In genomic region chr5:96967400-96967799, GRCh38 we compare ENCODE assay signal across 19 cellular contexts. TPM values are rescaled to one million over a fixed set of nuclear protein-coding genes. Genes with fewer than 3 reads are reported as not detected.
DNase-seq lines count a peak whose midpoint lies in the region; ATAC-seq and TF ChIP-seq lines count a peak whose summit lies in the region.
"Had no signal": no experiment of that assay in that cellular context is flagged by ENCODE, and none has a peak within 500 bp of the region (broad histone marks: within the 10 kb centered on the region; RNA-seq: fewer than 3 reads in every experiment).

No MANE protein-coding gene starts in this region.

- peaks cover 20% of the 10 kb centered on the region for H3K4me1 ChIP-seq in effector memory CD4-positive, alpha-beta T cell (ENCODE audit: control insufficient read depth, insufficient read depth, low read length, poor library complexity, severe bottlenecking)

- H3K27ac ChIP-seq in SK-N-MC, result peak overlapping the region; percentile 80; the same call in 1 of the 2 replicates
- H3K27ac ChIP-seq in effector memory CD4-positive, alpha-beta T cell (ENCODE audit: insufficient read depth, low read length, poor library complexity, severe bottlenecking), result no peak overlapping the region
- H3K27ac ChIP-seq: neutrophil had no signal

- no peaks in the 10 kb centered on the region for H3K9me3 ChIP-seq in SK-N-MC (ENCODE audit: low read depth, low read length)
- no peaks in the 10 kb centered on the region for H3K9me3 ChIP-seq in effector memory CD4-positive, alpha-beta T cell (ENCODE audit: control insufficient read depth, low read length)
- H3K9me3 ChIP-seq: HAP-1, neutrophil, upper lobe of left lung had no signal

- no peaks in the 10 kb centered on the region for H3K27me3 ChIP-seq in effector memory CD4-positive, alpha-beta T cell (replicated peaks; ENCODE audit: control insufficient read depth, insufficient read depth, low read length, poor library complexity, severe bottlenecking)
- H3K27me3 ChIP-seq: neutrophil, upper lobe of left lung had no signal

- TF ChIP-seq CTCF in mesothelial cell of epicardium (IDR thresholded peaks at IDR 0.05; ENCODE audit: unreplicated experiment), result no peak

- peaks cover 11% of the 10 kb centered on the region for H3K36me3 Mint-ChIP-seq in stimulated activated naive CD8-positive, alpha-beta T cell treated with anti-CD3 and anti-CD28 coated beads, Interleukin-15, Interleukin-2, amounts not matched to agents 100 ng/mL and 50 ng/mL, for 24 hours (ENCODE audit: low read depth)
- no peaks in the 10 kb centered on the region for H3K36me3 Mint-ChIP-seq in mesothelial cell of epicardium

- peaks cover 92% of the 10 kb centered on the region for H3K4me1 Mint-ChIP-seq in stimulated activated naive CD8-positive, alpha-beta T cell treated with anti-CD3 and anti-CD28 coated beads, Interleukin-15, Interleukin-2, amounts not matched to agents 100 ng/mL and 50 ng/mL, for 24 hours (ENCODE audit: low read depth)
- peaks cover 93% of the 10 kb centered on the region for H3K4me1 Mint-ChIP-seq in stimulated activated naive CD8-positive, alpha-beta T cell treated with anti-CD3 and anti-CD28 coated beads, Interleukin-15, amount 100 ng/mL, for 72 hours
- peaks cover 40% of the 10 kb centered on the region for H3K4me1 Mint-ChIP-seq in mesothelial cell of epicardium

- H3K36me3 ChIP-seq in SK-N-MC (ENCODE audit: insufficient read depth, low read length), result no peaks in the 10 kb centered on the region
- no peaks in the 10 kb centered on the region for H3K36me3 ChIP-seq in effector memory CD4-positive, alpha-beta T cell (ENCODE audit: control insufficient read depth, insufficient read depth, low read length)
- H3K36me3 ChIP-seq: HAP-1, neutrophil, upper lobe of left lung had no signal

- ATAC-seq in stimulated activated naive CD8-positive, alpha-beta T cell treated with anti-CD3 and anti-CD28 coated beads, Interleukin-15, amount 100 ng/mL, for 72 hours, result no peak

- H3K9me3 Mint-ChIP-seq in stimulated activated naive CD8-positive, alpha-beta T cell treated with anti-CD3 and anti-CD28 coated beads, Interleukin-15, Interleukin-2, amounts not matched to agents 100 ng/mL and 50 ng/mL, for 24 hours, result no peaks in the 10 kb centered on the region
- no peaks in the 10 kb centered on the region for H3K9me3 Mint-ChIP-seq in stimulated activated naive CD8-positive, alpha-beta T cell treated with anti-CD3 and anti-CD28 coated beads, Interleukin-15, amount 100 ng/mL, for 72 hours
- H3K9me3 Mint-ChIP-seq in mesothelial cell of epicardium, result no peaks in the 10 kb centered on the region

- no peak overlapping the region for H3K4me3 ChIP-seq in SK-N-MC
- no peak overlapping the region for H3K4me3 ChIP-seq in effector memory CD4-positive, alpha-beta T cell (ENCODE audit: insufficient read depth, low read depth, low read length, poor library complexity, severe bottlenecking)
- H3K4me3 ChIP-seq: HAP-1, upper lobe of left lung had no signal

- H3K27me3 Mint-ChIP-seq in stimulated activated naive CD8-positive, alpha-beta T cell treated with anti-CD3 and anti-CD28 coated beads, Interleukin-15, Interleukin-2, amounts not matched to agents 100 ng/mL and 50 ng/mL, for 24 hours, result no peaks in the 10 kb centered on the region
- no peaks in the 10 kb centered on the region for H3K27me3 Mint-ChIP-seq in stimulated activated naive CD8-positive, alpha-beta T cell treated with anti-CD3 and anti-CD28 coated beads, Interleukin-15, amount 100 ng/mL, for 72 hours
- no peaks in the 10 kb centered on the region for H3K27me3 Mint-ChIP-seq in mesothelial cell of epicardium (ENCODE audit: low read depth)

- H3K27ac Mint-ChIP-seq in stimulated activated naive CD8-positive, alpha-beta T cell treated with anti-CD3 and anti-CD28 coated beads, Interleukin-15, Interleukin-2, amounts not matched to agents 100 ng/mL and 50 ng/mL, for 24 hours, result peak overlapping the region; percentile 50
- no peak overlapping the region for H3K27ac Mint-ChIP-seq in stimulated activated naive CD8-positive, alpha-beta T cell treated with anti-CD3 and anti-CD28 coated beads, Interleukin-15, amount 100 ng/mL, for 72 hours
- peak overlapping the region; percentile 82 for H3K27ac Mint-ChIP-seq in mesothelial cell of epicardium

- DNase-seq in stimulated activated naive CD8-positive, alpha-beta T cell treated with anti-CD3 and anti-CD28 coated beads, Interleukin-15, amount 100 ng/mL, for 72 hours, result no peak
- DNase-seq in SK-N-MC (ENCODE audit: low read depth, low spot score) (no peak), mesothelial cell of epicardium (ENCODE audit: low spot score in 2 of 2, unreplicated experiment in 2 of 2) (no peak), DMS53 treated with DMSO at 0.1 percent for 48 hours (lab: John Stamatoyannopoulos, UW; ENCODE audit: unreplicated experiment) (no peak)
- no peak for DNase-seq in stimulated activated CD4-positive, alpha-beta T cell treated with anti-CD3 and anti-CD28 coated beads, Interleukin-2, amount 100 ng/mL, for 48 hours
- no peak for DNase-seq in effector memory CD4-positive, alpha-beta T cell
- DNase-seq: activated naive CD4-positive, alpha-beta T cell; anterior cingulate cortex; hypothalamus; left cardiac atrium; NCI-H2029 treated with DMSO at 0.1 percent for 48 hours; SHP77 treated with DMSO at 0.1 percent for 48 hours; stimulated activated CD4-positive, alpha-beta T cell treated with anti-CD3 and anti-CD28 coated beads, Interleukin-15, amount 100 ng/mL, for 24 hours; stimulated activated naive CD4-positive, alpha-beta T cell treated with Interleukin-2 at 50 U/mL for 16 hours; T-helper 9 cell; upper lobe of left lung had no signal

- no peak overlapping the region for H3K4me3 Mint-ChIP-seq in stimulated activated naive CD8-positive, alpha-beta T cell treated with anti-CD3 and anti-CD28 coated beads, Interleukin-15, Interleukin-2, amounts not matched to agents 100 ng/mL and 50 ng/mL, for 24 hours
- no peak overlapping the region for H3K4me3 Mint-ChIP-seq in stimulated activated naive CD8-positive, alpha-beta T cell treated with anti-CD3 and anti-CD28 coated beads, Interleukin-15, amount 100 ng/mL, for 72 hours
- H3K4me3 Mint-ChIP-seq in mesothelial cell of epicardium, result no peak overlapping the region

- H3K9ac ChIP-seq in SK-N-MC (ENCODE audit: insufficient read length), result no peak overlapping the region

RNA-seq across cellular contexts. Expression of gene LNPEP, which starts 31.5 kb away (rescaled TPM):
- 35.4 to 37.3 TPM (median 35.6 TPM) in 3 replicates for total RNA-seq in mesothelial cell of epicardium

Comparison
In these comparisons a context has a peak if more than half of its experiments do, and no peak if none do; other contexts are left out.
1. H3K27ac Mint-ChIP-seq: peak in stimulated activated naive CD8-positive, alpha-beta T cell treated with anti-CD3 and anti-CD28 coated beads, Interleukin-15, Interleukin-2, amounts not matched to agents 100 ng/mL and 50 ng/mL, for 24 hours (single experiment) and mesothelial cell of epicardium (single experiment); none in stimulated activated naive CD8-positive, alpha-beta T cell treated with anti-CD3 and anti-CD28 coated beads, Interleukin-15, amount 100 ng/mL, for 72 hours (0 of 2).